18 cellular contexts compared by ENCODE assay signal in the genomic region with DNA sequence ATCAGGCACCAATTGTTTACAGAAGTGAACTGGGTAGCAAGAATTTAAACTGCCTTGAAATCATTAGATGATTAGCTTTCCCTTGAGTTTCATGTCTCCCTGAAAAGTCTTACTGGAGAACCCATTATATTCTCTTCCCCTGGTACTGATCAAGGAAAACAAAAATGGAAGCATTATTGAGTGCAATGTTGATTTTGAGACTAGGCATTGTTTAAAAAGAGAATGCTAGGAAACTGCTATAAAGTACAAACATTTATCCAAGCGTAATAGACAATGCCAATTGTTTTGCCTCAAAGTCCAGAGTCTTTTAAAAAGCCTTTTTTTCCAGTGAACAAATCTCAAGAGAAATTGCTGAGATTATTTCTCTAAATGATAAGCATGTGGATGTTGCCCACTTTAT.
DNase-seq lines count a peak whose midpoint lies in the region; ATAC-seq and TF ChIP-seq lines count a peak whose summit lies in the region.
"Had no signal": no experiment of that assay in that cellular context is flagged by ENCODE, and none has a peak within 500 bp of the region (broad histone marks: within the 10 kb centered on the region; RNA-seq: fewer than 3 reads in every experiment).

No MANE protein-coding gene starts in this region.

- no peak overlapping the region for H3K4me3 ChIP-seq in heart right ventricle
- H3K4me3 ChIP-seq: BLaER1 had no signal

- H3K4me1 ChIP-seq in heart right ventricle: peaks cover 0 to 9% (median 0%) of the 10 kb centered on the region in 9 donors
- H3K4me1 ChIP-seq: BLaER1, Caco-2 had no signal

- H3K36me3 ChIP-seq in heart right ventricle: no peaks in the 10 kb centered on the region
- H3K36me3 ChIP-seq: BLaER1 had no signal

- intact Hi-C loops in heart right ventricle (cut with DNase I) (no loop called here), left ventricle myocardium superior (cut with micrococcal nuclease) (no loop called here)

- peak overlapping the region; percentile 80 for H3K27ac Mint-ChIP-seq in endothelial cell (ENCODE audit: unreplicated experiment)
- H3K27ac Mint-ChIP-seq: B cell; CD4-positive, CD25-positive, alpha-beta regulatory T cell; CD8-positive, alpha-beta T cell had no signal

- H3K4me1 Mint-ChIP-seq in endothelial cell (ENCODE audit: unreplicated experiment): peaks cover 4% of the 10 kb centered on the region
- H3K4me1 Mint-ChIP-seq: B cell; CD4-positive, CD25-positive, alpha-beta regulatory T cell had no signal

- ATAC-seq in heart right ventricle (peak in 5 of 8 donors; percentile 24 to 64 (median 33)), left ventricle myocardium superior (no peak), HG02571 (IDR thresholded peaks at IDR 0.05; ENCODE audit: unreplicated experiment) (no peak)
- ATAC-seq: CD8-positive, alpha-beta T cell had no signal

- H3K9me3 Mint-ChIP-seq in endothelial cell (ENCODE audit: unreplicated experiment): no peaks in the 10 kb centered on the region
- H3K9me3 Mint-ChIP-seq: CD8-positive, alpha-beta T cell had no signal

- TF ChIP-seq CTCF in heart right ventricle (IDR thresholded peaks at IDR 0.05) (no peak), endothelial cell (IDR thresholded peaks at IDR 0.05; ENCODE audit: unreplicated experiment) (no peak)

- no peaks in the 10 kb centered on the region for H3K27me3 Mint-ChIP-seq in endothelial cell (ENCODE audit: unreplicated experiment)
- H3K27me3 Mint-ChIP-seq: B cell; CD4-positive, CD25-positive, alpha-beta regulatory T cell had no signal

- H3K27me3 ChIP-seq in heart right ventricle: no peaks in the 10 kb centered on the region
- H3K27me3 ChIP-seq: BLaER1 had no signal

- H3K27ac ChIP-seq in heart right ventricle: peak overlapping the region in 3 of 10 donors; percentile 14 to 55 (median 40)
- H3K27ac ChIP-seq: 22Rv1, BLaER1, C4-2B had no signal

- WGBS in heart right ventricle, 2 donors: 59 to 88% methylated on average over 1 of the region's 1 CpG

- no peak overlapping the region for H3K4me3 Mint-ChIP-seq in endothelial cell (ENCODE audit: unreplicated experiment)
- H3K4me3 Mint-ChIP-seq: B cell; CD4-positive, CD25-positive, alpha-beta regulatory T cell; CD8-positive, alpha-beta T cell had no signal

- no peaks in the 10 kb centered on the region for H3K36me3 Mint-ChIP-seq in endothelial cell (ENCODE audit: low read depth, unreplicated experiment)
- H3K36me3 Mint-ChIP-seq: CD4-positive, CD25-positive, alpha-beta regulatory T cell; CD8-positive, alpha-beta T cell had no signal

- H3K9me3 ChIP-seq in heart right ventricle: peaks cover 0 to 5% (median 0%) of the 10 kb centered on the region in 11 donors
- H3K9me3 ChIP-seq: BLaER1, Caco-2 had no signal

- DNase-seq in heart right ventricle (no peak), left ventricle myocardium superior (no peak), endothelial cell (ENCODE audit: low spot score) (no peak), lung microvascular endothelial cell (ENCODE audit: low read depth in 2 of 2) (peak; percentile 2 to 21), NCI-H510A (lab: John Stamatoyannopoulos, UW) (no peak), NCI-H1436 treated with DMSO at 0.1 percent for 48 hours (lab: John Stamatoyannopoulos, UW) (no peak)
- DNase-seq: Caco-2; CD4-positive, CD25-positive, alpha-beta regulatory T cell; CD8-positive, alpha-beta T cell; DMS153; DND-41; H7; HCEC 1CT had no signal

Comparison
In these comparisons a context has a peak if more than half of its experiments do, and no peak if none do; other contexts are left out.
1. ATAC-seq: peak in heart right ventricle (5 of 8); none in left ventricle myocardium superior (single experiment) and HG02571 (single experiment).
2. DNase-seq: peak in lung microvascular endothelial cell (2 of 2); none in heart right ventricle (0 of 2), left ventricle myocardium superior (single experiment), endothelial cell (single experiment), NCI-H510A (single experiment) and NCI-H1436 treated with DMSO at 0.1 percent for 48 hours (single experiment).